In genomic region chr2:7594211-7594610, GRCh38 we compare ENCODE assay signal across 23 cellular contexts.
"Had no signal": no experiment of that assay in that cellular context is flagged by ENCODE, and none has a peak within 500 bp of the region (broad histone marks: within the 10 kb centered on the region; RNA-seq: fewer than 3 reads in every experiment).

No MANE protein-coding gene starts in this region.

- H3K27ac ChIP-seq: colonic mucosa, prostate gland, transverse colon, vagina had no signal

- H3K36me3 ChIP-seq: colonic mucosa, prostate gland, transverse colon, vagina had no signal

- H3K4me3 ChIP-seq: colonic mucosa, prostate gland, smooth muscle cell, transverse colon, vagina had no signal

- H3K9me3 ChIP-seq: colonic mucosa, prostate gland, transverse colon, vagina had no signal

- H3K27me3 ChIP-seq: colonic mucosa, transverse colon, vagina had no signal

- DNase-seq: activated CD4-positive, alpha-beta memory T cell treated with anti-CD3 and anti-CD28 coated beads for 36 hours; activated CD4-positive, alpha-beta T cell treated with anti-CD3 and anti-CD28 coated beads for 1 hour; activated effector memory CD4-positive, alpha-beta T cell treated with anti-CD3 and anti-CD28 coated beads, Interleukin-2, amount 50 U/mL, for 16 hours; activated T-cell treated with anti-CD3 and anti-CD28 coated beads, Interleukin-2, amount 50 U/mL, for 4 hours; central memory CD4-positive, alpha-beta T cell; colonic mucosa; hypothalamus; left ventricle myocardium superior; naive thymus-derived CD8-positive, alpha-beta T cell; occipital lobe; right cardiac atrium; stimulated activated CD4-positive, alpha-beta T cell treated with anti-CD3 and anti-CD28 coated beads, Interleukin-4, amount 100 ng/mL, for 4 hours; stimulated activated CD8-positive, alpha-beta memory T cell treated with anti-CD3 and anti-CD28 coated beads, Interleukin-4, amount 100 ng/mL, for 48 hours; stimulated activated naive CD4-positive, alpha-beta T cell treated with Interleukin-2 at 50 U/mL for 16 hours; substantia nigra; T1000; transverse colon had no signal

- H3K4me1 ChIP-seq: colonic mucosa, prostate gland, transverse colon, vagina had no signal

- H3K4me3 Mint-ChIP-seq: activated CD4-positive, alpha-beta memory T cell treated with anti-CD3 and anti-CD28 coated beads for 36 hours; activated naive CD8-positive, alpha-beta T cell; activated T-cell treated with anti-CD3 and anti-CD28 coated beads, Interleukin-2, amount 50 U/mL, for 4 hours; brain; memory B cell; naive thymus-derived CD8-positive, alpha-beta T cell had no signal

- H3K4me1 Mint-ChIP-seq: memory B cell had no signal

- H3K27me3 Mint-ChIP-seq: activated naive CD8-positive, alpha-beta T cell; naive thymus-derived CD8-positive, alpha-beta T cell had no signal

- H3K9me3 Mint-ChIP-seq: activated CD4-positive, alpha-beta memory T cell treated with anti-CD3 and anti-CD28 coated beads for 36 hours; activated T-cell treated with anti-CD3 and anti-CD28 coated beads, Interleukin-2, amount 50 U/mL, for 4 hours; brain; memory B cell; naive thymus-derived CD8-positive, alpha-beta T cell had no signal

- H3K36me3 Mint-ChIP-seq: activated CD4-positive, alpha-beta memory T cell treated with anti-CD3 and anti-CD28 coated beads for 36 hours; activated naive CD8-positive, alpha-beta T cell; brain; memory B cell; naive thymus-derived CD8-positive, alpha-beta T cell had no signal

- H3K27ac Mint-ChIP-seq: activated CD4-positive, alpha-beta memory T cell treated with anti-CD3 and anti-CD28 coated beads for 36 hours; activated naive CD8-positive, alpha-beta T cell; brain; memory B cell; naive thymus-derived CD8-positive, alpha-beta T cell had no signal
